ENCODE assay signal across 2 cellular contexts in genomic region chr12:47286676-47287075, GRCh38.
A peak's percentile ranks its signal among the peaks of the same experiment; 100 is the strongest.
TF ChIP-seq lines count a peak whose summit lies in the region.

No MANE protein-coding gene starts in this region.

TF ChIP-seq in GM23338, 12 proteins besides CTCF, POLR2A, EP300 and RAD21:
- TF ChIP-seq EZH2 (IDR thresholded peaks at IDR 0.05; ENCODE audit: low read depth, unreplicated experiment) (no peak), NANOG (IDR thresholded peaks at IDR 0.05; ENCODE audit: borderline replicate concordance) (no peak), EZH2phosphoT487 (IDR thresholded peaks at IDR 0.05; ENCODE audit: unreplicated experiment) (no peak), JUNB (IDR thresholded peaks at IDR 0.05; ENCODE audit: unreplicated experiment) (no peak), ZNF114 (CRISPR knock-in tag; IDR thresholded peaks at IDR 0.05) (no peak), REST (IDR thresholded peaks at IDR 0.05; ENCODE audit: unreplicated experiment) (no peak), POLR2AphosphoS5 (IDR thresholded peaks at IDR 0.05; ENCODE audit: low read depth) (no peak), STAT1 (IDR thresholded peaks at IDR 0.05; ENCODE audit: unreplicated experiment) (no peak), ZNF331 (CRISPR knock-in tag; IDR thresholded peaks at IDR 0.05; ENCODE audit: low read depth) (no peak), CREB1 (CRISPR knock-in tag; IDR thresholded peaks at IDR 0.05; ENCODE audit: low read depth) (no peak)
- TF ChIP-seq, protein P1, sequence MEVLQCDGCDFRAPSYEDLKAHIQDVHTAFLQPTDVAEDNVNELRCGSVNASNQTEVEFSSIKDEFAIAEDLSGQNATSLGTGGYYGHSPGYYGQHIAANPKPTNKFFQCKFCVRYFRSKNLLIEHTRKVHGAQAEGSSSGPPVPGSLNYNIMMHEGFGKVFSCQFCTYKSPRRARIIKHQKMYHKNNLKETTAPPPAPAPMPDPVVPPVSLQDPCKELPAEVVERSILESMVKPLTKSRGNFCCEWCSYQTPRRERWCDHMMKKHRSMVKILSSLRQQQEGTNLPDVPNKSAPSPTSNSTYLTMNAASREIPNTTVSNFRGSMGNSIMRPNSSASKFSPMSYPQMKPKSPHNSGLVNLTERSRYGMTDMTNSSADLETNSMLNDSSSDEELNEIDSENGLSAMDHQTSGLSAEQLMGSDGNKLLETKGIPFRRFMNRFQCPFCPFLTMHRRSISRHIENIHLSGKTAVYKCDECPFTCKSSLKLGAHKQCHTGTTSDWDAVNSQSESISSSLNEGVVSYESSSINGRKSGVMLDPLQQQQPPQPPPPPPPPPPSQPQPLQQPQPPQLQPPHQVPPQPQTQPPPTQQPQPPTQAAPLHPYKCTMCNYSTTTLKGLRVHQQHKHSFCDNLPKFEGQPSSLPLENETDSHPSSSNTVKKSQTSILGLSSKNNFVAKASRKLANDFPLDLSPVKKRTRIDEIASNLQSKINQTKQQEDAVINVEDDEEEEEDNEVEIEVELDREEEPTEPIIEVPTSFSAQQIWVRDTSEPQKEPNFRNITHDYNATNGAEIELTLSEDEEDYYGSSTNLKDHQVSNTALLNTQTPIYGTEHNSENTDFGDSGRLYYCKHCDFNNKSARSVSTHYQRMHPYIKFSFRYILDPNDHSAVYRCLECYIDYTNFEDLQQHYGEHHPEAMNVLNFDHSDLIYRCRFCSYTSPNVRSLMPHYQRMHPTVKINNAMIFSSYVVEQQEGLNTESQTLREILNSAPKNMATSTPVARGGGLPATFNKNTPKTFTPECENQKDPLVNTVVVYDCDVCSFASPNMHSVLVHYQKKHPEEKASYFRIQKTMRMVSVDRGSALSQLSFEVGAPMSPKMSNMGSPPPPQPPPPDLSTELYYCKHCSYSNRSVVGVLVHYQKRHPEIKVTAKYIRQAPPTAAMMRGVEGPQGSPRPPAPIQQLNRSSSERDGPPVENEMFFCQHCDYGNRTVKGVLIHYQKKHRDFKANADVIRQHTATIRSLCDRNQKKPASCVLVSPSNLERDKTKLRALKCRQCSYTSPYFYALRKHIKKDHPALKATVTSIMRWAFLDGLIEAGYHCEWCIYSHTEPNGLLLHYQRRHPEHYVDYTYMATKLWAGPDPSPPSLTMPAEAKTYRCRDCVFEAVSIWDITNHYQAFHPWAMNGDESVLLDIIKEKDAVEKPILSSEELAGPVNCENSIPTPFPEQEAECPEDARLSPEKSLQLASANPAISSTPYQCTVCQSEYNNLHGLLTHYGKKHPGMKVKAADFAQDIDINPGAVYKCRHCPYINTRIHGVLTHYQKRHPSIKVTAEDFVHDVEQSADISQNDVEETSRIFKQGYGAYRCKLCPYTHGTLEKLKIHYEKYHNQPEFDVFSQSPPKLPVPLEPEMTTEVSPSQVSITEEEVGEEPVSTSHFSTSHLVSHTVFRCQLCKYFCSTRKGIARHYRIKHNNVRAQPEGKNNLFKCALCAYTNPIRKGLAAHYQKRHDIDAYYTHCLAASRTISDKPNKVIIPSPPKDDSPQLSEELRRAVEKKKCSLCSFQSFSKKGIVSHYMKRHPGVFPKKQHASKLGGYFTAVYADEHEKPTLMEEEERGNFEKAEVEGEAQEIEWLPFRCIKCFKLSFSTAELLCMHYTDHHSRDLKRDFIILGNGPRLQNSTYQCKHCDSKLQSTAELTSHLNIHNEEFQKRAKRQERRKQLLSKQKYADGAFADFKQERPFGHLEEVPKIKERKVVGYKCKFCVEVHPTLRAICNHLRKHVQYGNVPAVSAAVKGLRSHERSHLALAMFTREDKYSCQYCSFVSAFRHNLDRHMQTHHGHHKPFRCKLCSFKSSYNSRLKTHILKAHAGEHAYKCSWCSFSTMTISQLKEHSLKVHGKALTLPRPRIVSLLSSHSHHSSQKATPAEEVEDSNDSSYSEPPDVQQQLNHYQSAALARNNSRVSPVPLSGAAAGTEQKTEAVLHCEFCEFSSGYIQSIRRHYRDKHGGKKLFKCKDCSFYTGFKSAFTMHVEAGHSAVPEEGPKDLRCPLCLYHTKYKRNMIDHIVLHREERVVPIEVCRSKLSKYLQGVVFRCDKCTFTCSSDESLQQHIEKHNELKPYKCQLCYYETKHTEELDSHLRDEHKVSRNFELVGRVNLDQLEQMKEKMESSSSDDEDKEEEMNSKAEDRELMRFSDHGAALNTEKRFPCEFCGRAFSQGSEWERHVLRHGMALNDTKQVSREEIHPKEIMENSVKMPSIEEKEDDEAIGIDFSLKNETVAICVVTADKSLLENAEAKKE (CRISPR knock-in tag; IDR thresholded peaks at IDR 0.05): no peak
- TF ChIP-seq, protein P2, sequence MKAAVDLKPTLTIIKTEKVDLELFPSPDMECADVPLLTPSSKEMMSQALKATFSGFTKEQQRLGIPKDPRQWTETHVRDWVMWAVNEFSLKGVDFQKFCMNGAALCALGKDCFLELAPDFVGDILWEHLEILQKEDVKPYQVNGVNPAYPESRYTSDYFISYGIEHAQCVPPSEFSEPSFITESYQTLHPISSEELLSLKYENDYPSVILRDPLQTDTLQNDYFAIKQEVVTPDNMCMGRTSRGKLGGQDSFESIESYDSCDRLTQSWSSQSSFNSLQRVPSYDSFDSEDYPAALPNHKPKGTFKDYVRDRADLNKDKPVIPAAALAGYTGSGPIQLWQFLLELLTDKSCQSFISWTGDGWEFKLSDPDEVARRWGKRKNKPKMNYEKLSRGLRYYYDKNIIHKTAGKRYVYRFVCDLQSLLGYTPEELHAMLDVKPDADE (IDR thresholded peaks at IDR 0.05): no peak

TF ChIP-seq in H1, 55 proteins besides CTCF, POLR2A, EP300 and RAD21:
- TF ChIP-seq JUND (IDR thresholded peaks at IDR 0.05; ENCODE audit: low read length) (no peak), SP1 (IDR thresholded peaks at IDR 0.05; ENCODE audit: low read depth, low read length) (peak; percentile 42; the same call in 1 of the 2 replicates)
TF ChIP-seq in H1: peak in this region for 1.
